1 cellular context compared by ENCODE assay signal in the genomic region with DNA sequence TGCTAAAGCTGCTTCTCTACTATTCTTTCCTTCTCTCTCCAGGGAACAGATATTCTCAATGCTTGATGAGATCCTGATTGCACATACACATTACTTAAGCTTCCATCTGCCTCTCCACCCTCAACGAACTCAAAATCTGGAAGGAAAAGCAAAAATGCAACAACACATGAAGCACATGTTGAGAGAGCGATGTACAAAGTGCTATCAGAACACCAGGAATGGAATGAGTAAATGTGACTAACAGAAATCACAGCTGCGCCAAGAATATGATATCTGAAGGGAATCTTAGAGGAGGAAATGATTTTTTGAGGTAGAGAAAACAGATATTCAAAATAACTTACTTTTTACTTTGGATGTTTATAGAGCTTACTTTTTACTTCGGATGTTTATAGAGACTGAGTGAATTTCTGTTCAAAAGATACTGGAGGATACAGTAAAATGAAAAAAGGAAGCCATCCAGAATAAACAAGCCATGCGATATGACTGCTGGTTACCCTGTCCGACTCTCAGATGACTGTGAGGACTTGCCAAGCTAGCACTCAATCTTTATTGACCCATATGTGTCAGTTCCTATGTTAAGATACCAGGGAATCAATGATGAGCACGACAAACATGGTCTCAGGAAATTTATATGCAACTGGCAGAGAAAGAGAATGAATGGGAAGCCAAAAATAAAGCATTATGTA.
A peak's percentile ranks its signal among the peaks of the same experiment; 100 is the strongest.
TF ChIP-seq lines count a peak whose summit lies in the region.

No MANE protein-coding gene starts in this region.

TF ChIP-seq in IMR-90, 13 proteins besides CTCF, POLR2A, EP300 and RAD21:
- TF ChIP-seq, protein P1, sequence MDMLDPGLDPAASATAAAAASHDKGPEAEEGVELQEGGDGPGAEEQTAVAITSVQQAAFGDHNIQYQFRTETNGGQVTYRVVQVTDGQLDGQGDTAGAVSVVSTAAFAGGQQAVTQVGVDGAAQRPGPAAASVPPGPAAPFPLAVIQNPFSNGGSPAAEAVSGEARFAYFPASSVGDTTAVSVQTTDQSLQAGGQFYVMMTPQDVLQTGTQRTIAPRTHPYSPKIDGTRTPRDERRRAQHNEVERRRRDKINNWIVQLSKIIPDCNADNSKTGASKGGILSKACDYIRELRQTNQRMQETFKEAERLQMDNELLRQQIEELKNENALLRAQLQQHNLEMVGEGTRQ (IDR thresholded peaks at IDR 0.05; ENCODE audit: low read depth, low read length) = no peak
- TF ChIP-seq MXI1 (IDR thresholded peaks at IDR 0.05; ENCODE audit: borderline replicate concordance, low read depth, low read length) (peak; percentile 67; the same call in 1 of the 2 replicates), CEBPB (IDR thresholded peaks at IDR 0.05; ENCODE audit: low read depth, low read length) (no peak)
